Comparison of ENCODE assay signal across 1 cellular context in the genomic region with DNA sequence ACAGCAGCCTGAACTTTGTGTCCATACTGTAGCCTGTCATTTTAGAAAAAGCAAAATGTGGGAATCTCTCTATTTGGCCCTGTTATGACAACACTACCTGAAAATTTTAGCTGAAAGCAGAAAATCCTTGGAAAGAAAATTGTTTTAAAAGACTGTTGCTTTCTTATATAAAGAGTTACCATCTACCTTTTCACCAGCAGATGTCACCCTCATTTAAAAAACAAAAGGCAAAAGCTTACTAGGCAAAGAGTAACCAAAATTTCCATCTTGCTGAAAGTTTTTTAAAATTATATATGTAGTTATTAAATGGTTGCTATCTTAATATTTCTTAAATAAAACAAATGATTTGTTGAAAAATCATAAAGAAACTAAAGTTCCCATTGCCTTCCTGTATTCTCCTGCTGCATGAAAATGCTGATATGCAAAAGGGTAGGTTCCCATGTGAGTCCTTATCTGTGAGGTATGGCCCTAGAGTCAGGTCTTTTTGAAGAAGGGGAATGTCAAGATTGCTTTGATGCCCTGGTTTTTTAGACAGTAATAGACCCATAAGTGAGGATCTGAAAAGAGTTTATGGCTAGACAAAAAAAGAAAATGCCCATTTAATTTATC.
TF ChIP-seq lines count a peak whose summit lies in the region.

No MANE protein-coding gene starts in this region.

TF ChIP-seq in GM23338, 12 proteins besides CTCF, POLR2A, EP300 and RAD21 (continued from another document):
- TF ChIP-seq, protein P1, sequence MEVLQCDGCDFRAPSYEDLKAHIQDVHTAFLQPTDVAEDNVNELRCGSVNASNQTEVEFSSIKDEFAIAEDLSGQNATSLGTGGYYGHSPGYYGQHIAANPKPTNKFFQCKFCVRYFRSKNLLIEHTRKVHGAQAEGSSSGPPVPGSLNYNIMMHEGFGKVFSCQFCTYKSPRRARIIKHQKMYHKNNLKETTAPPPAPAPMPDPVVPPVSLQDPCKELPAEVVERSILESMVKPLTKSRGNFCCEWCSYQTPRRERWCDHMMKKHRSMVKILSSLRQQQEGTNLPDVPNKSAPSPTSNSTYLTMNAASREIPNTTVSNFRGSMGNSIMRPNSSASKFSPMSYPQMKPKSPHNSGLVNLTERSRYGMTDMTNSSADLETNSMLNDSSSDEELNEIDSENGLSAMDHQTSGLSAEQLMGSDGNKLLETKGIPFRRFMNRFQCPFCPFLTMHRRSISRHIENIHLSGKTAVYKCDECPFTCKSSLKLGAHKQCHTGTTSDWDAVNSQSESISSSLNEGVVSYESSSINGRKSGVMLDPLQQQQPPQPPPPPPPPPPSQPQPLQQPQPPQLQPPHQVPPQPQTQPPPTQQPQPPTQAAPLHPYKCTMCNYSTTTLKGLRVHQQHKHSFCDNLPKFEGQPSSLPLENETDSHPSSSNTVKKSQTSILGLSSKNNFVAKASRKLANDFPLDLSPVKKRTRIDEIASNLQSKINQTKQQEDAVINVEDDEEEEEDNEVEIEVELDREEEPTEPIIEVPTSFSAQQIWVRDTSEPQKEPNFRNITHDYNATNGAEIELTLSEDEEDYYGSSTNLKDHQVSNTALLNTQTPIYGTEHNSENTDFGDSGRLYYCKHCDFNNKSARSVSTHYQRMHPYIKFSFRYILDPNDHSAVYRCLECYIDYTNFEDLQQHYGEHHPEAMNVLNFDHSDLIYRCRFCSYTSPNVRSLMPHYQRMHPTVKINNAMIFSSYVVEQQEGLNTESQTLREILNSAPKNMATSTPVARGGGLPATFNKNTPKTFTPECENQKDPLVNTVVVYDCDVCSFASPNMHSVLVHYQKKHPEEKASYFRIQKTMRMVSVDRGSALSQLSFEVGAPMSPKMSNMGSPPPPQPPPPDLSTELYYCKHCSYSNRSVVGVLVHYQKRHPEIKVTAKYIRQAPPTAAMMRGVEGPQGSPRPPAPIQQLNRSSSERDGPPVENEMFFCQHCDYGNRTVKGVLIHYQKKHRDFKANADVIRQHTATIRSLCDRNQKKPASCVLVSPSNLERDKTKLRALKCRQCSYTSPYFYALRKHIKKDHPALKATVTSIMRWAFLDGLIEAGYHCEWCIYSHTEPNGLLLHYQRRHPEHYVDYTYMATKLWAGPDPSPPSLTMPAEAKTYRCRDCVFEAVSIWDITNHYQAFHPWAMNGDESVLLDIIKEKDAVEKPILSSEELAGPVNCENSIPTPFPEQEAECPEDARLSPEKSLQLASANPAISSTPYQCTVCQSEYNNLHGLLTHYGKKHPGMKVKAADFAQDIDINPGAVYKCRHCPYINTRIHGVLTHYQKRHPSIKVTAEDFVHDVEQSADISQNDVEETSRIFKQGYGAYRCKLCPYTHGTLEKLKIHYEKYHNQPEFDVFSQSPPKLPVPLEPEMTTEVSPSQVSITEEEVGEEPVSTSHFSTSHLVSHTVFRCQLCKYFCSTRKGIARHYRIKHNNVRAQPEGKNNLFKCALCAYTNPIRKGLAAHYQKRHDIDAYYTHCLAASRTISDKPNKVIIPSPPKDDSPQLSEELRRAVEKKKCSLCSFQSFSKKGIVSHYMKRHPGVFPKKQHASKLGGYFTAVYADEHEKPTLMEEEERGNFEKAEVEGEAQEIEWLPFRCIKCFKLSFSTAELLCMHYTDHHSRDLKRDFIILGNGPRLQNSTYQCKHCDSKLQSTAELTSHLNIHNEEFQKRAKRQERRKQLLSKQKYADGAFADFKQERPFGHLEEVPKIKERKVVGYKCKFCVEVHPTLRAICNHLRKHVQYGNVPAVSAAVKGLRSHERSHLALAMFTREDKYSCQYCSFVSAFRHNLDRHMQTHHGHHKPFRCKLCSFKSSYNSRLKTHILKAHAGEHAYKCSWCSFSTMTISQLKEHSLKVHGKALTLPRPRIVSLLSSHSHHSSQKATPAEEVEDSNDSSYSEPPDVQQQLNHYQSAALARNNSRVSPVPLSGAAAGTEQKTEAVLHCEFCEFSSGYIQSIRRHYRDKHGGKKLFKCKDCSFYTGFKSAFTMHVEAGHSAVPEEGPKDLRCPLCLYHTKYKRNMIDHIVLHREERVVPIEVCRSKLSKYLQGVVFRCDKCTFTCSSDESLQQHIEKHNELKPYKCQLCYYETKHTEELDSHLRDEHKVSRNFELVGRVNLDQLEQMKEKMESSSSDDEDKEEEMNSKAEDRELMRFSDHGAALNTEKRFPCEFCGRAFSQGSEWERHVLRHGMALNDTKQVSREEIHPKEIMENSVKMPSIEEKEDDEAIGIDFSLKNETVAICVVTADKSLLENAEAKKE (CRISPR knock-in tag; IDR thresholded peaks at IDR 0.05): no peak
- no peak for TF ChIP-seq EZH2phosphoT487 (IDR thresholded peaks at IDR 0.05; ENCODE audit: unreplicated experiment)
